ENCODE assay signal across 1 cellular context in the genomic region with DNA sequence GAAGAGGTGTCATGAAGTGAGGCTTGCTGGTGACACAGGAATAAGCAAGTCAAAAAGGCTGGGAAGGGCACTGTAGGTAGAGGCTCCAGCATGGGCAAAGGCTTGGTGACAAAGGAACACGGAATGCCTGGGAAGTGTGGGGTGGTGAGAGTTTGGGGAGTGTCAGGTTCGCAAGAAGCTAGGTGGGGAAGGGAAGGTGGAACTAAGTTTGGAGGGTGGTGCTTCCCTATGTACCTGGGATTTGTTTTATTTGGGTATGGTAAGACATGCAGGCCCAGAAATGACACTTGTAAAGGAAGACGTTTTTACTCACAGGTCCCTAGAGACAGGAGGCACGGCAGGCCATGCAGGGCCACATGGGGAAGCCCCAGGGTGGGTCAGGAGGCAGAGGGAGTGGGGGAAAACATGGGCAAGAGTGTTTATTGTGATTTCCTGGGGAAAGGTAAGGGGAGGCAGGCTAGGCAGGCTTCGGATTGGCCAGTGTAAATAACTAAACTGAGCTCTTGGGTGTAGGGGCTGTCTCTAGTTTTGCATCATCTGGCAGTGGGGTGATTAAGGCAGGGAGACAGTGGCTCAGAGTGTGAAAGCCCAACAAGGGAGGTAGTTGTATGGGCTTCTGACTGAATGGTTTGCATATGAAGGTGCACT.
TF ChIP-seq lines count a peak whose summit lies in the region.

No MANE protein-coding gene starts in this region.

TF ChIP-seq in GM23338, 12 proteins besides CTCF, POLR2A, EP300 and RAD21 (continued from another document):
- TF ChIP-seq, protein P1, sequence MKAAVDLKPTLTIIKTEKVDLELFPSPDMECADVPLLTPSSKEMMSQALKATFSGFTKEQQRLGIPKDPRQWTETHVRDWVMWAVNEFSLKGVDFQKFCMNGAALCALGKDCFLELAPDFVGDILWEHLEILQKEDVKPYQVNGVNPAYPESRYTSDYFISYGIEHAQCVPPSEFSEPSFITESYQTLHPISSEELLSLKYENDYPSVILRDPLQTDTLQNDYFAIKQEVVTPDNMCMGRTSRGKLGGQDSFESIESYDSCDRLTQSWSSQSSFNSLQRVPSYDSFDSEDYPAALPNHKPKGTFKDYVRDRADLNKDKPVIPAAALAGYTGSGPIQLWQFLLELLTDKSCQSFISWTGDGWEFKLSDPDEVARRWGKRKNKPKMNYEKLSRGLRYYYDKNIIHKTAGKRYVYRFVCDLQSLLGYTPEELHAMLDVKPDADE (IDR thresholded peaks at IDR 0.05) = no peak
- TF ChIP-seq EZH2 (IDR thresholded peaks at IDR 0.05; ENCODE audit: low read depth, unreplicated experiment) (no peak), CREB1 (CRISPR knock-in tag; IDR thresholded peaks at IDR 0.05; ENCODE audit: low read depth) (no peak)
- TF ChIP-seq, protein P2, sequence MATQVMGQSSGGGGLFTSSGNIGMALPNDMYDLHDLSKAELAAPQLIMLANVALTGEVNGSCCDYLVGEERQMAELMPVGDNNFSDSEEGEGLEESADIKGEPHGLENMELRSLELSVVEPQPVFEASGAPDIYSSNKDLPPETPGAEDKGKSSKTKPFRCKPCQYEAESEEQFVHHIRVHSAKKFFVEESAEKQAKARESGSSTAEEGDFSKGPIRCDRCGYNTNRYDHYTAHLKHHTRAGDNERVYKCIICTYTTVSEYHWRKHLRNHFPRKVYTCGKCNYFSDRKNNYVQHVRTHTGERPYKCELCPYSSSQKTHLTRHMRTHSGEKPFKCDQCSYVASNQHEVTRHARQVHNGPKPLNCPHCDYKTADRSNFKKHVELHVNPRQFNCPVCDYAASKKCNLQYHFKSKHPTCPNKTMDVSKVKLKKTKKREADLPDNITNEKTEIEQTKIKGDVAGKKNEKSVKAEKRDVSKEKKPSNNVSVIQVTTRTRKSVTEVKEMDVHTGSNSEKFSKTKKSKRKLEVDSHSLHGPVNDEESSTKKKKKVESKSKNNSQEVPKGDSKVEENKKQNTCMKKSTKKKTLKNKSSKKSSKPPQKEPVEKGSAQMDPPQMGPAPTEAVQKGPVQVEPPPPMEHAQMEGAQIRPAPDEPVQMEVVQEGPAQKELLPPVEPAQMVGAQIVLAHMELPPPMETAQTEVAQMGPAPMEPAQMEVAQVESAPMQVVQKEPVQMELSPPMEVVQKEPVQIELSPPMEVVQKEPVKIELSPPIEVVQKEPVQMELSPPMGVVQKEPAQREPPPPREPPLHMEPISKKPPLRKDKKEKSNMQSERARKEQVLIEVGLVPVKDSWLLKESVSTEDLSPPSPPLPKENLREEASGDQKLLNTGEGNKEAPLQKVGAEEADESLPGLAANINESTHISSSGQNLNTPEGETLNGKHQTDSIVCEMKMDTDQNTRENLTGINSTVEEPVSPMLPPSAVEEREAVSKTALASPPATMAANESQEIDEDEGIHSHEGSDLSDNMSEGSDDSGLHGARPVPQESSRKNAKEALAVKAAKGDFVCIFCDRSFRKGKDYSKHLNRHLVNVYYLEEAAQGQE (IDR thresholded peaks at IDR 0.05; ENCODE audit: unreplicated experiment) = no peak
